ENCODE assay signal across 1 cellular context in the genomic region with DNA sequence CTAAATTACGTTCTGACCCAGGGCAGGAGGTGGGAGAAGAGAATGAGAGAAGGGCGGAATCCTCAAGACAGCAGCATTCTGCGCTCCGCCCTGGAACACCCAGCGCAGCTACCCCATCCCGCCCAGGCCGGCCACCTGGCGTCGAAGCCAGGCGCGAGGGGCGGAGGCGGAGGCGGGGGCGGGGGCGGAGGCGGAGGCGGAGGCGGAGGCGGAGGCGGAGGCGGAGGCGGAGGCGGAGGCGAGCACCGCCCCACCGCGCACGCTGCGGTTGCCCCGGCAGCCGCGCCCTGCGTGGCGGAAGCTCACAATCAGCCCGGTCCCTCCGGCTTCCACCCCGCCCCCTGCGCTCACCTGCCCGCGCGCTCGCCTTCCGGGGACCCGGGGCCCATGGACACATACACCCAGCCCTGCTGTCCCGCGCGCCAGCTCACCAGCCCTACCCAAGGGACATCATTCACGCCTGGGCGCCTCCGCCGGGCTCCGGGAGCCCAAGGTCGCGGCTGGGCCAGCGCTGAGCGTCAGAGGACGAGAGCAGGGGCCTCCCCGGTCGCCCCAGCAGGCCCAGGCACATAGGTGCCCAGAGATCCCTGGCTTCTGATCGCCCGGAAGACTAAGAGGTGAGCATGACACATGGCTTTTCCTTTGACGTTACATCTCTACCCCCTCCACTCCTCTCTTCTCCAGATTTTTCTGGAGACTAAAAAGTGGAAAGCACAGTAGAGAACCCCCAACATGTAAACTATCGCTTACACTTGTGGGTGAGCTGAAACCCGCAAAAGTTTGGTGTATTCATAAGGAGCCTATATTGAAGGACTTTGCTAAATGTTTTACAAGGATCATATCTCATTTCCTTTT.
TF ChIP-seq lines count a peak whose summit lies in the region.

Gene ANKEF1, plus strand, starts transcription at position 271 of the 855 bp plus-strand sequence. CDS start 3,315 bp downstream, outside the sequence.

TF ChIP-seq in IMR-90, 13 proteins besides CTCF, POLR2A, EP300 and RAD21:
- TF ChIP-seq RCOR1 (IDR thresholded peaks at IDR 0.05; ENCODE audit: insufficient replicate concordance, low read length) (no peak), BHLHE40 (IDR thresholded peaks at IDR 0.05; ENCODE audit: low read depth, low read length) (no peak), MAZ (IDR thresholded peaks at IDR 0.05; ENCODE audit: borderline replicate concordance, low read depth, low read length) (peak; percentile 29; the same call in 1 of the 2 replicates), CHD1 (IDR thresholded peaks at IDR 0.05; ENCODE audit: low read depth, low read length) (no peak)
